In genomic region chr9:33161589-33162132, GRCh38 we compare ENCODE assay signal across 8 cellular contexts. TPM values are rescaled to one million over a fixed set of nuclear protein-coding genes. Genes with fewer than 3 reads are reported as not detected.
DNase-seq lines count a peak whose midpoint lies in the region; ATAC-seq and TF ChIP-seq lines count a peak whose summit lies in the region.

No MANE protein-coding gene starts in this region.

- peaks cover 68% of the 10 kb centered on the region for H3K4me1 Mint-ChIP-seq in activated naive CD8-positive, alpha-beta T cell treated with anti-CD3 and anti-CD28 coated beads, Interleukin-2, amount 10 ng/mL, durations not matched to agents 7 days and 5 days
- H3K4me1 Mint-ChIP-seq in mesothelial cell of epicardium, result peaks cover 92% of the 10 kb centered on the region
- H3K4me1 Mint-ChIP-seq in GM23338, result peaks cover 58% of the 10 kb centered on the region

- H3K9me3 ChIP-seq in heart right ventricle, result no peaks in the 10 kb centered on the region
- H3K9me3 ChIP-seq in aorta (ENCODE audit: control insufficient read depth, low read length), result no peaks in the 10 kb centered on the region

- POLR2A ChIA-PET in activated naive CD8-positive, alpha-beta T cell treated with anti-CD3 and anti-CD28 coated beads, Interleukin-2, amount 10 ng/mL, durations not matched to agents 7 days and 5 days (lab: Charles Lee), result interaction anchor here (2.0 kb wide), 1 partner anchor 85 kb away, joined by 5 read pairs; the partner anchor contains the start of gene SMU1

- H3K79me2 ChIP-seq in GM23338 (replicated peaks; ENCODE audit: insufficient read depth), result peaks cover 45% of the 10 kb centered on the region

- H3K27ac ChIP-seq in heart right ventricle, result peak overlapping the region; percentile 92 to 100 (median 100)
- H3K27ac ChIP-seq in aorta (ENCODE audit: low read depth in 1 of 2, low read length in 2 of 2), result peak overlapping the region; percentile 62 to 89
- no peak overlapping the region for H3K27ac ChIP-seq in GM23338 (ENCODE audit: low read depth)

- TF ChIP-seq CTCF in heart right ventricle (IDR thresholded peaks at IDR 0.05), result no peak
- no peak for TF ChIP-seq CTCF in mesothelial cell of epicardium (IDR thresholded peaks at IDR 0.05; ENCODE audit: unreplicated experiment)
- TF ChIP-seq CTCF in GM23338 (conservative IDR thresholded peaks at IDR 0.05; ENCODE audit: low read depth in 2 of 2), result no peak

- peaks cover 5% of the 10 kb centered on the region for H4K20me1 ChIP-seq in GM23338 (replicated peaks; ENCODE audit: insufficient read depth)

- H3F3A ChIP-seq in GM23338 (replicated peaks; ENCODE audit: low read depth), result peaks cover 4% of the 10 kb centered on the region; the same call in 1 of the 2 replicates

- intact Hi-C loops in heart right ventricle (cut with DNase I) (loop anchor here in 1 of 10 donors (10.0 kb wide), 1 partner anchor 57 kb away; no protein-coding TSS in a partner anchor), Right ventricle myocardium inferior (cut with DNase I) (no loop called here), aorta (cut with DNase I) (loop anchor here in 1 of 2 donors (2.0 kb wide), 1 partner anchor 81 kb away; no protein-coding TSS in a partner anchor)

- H3K27me3 ChIP-seq in heart right ventricle (no peaks in the 10 kb centered on the region), aorta (ENCODE audit: control insufficient read depth in 1 of 2, insufficient read depth in 2 of 2, low read length in 1 of 2) (no peaks in the 10 kb centered on the region), GM23338 (ENCODE audit: insufficient read depth) (peaks cover 5% of the 10 kb centered on the region; the same call in 1 of the 2 replicates)

- H3K4me3 ChIP-seq in heart right ventricle, result peak overlapping the region in 6 of 10 donors; percentile 5 to 86 (median 9)
- no peak overlapping the region for H3K4me3 ChIP-seq in aorta (ENCODE audit: low read length in 2 of 2)
- no peak overlapping the region for H3K4me3 ChIP-seq in GM23338

- no peak for ATAC-seq in heart right ventricle
- no peak for ATAC-seq in Right ventricle myocardium inferior
- no peak for ATAC-seq in activated naive CD8-positive, alpha-beta T cell treated with anti-CD3 and anti-CD28 coated beads, Interleukin-2, amount 10 ng/mL, durations not matched to agents 7 days and 5 days (ENCODE audit: low read depth)
- no peak for ATAC-seq in aorta (ENCODE audit: low FRiP score)
- no peak for ATAC-seq in GM23338

- DNase-seq in heart right ventricle, result no peak
- DNase-seq in Right ventricle myocardium inferior (ENCODE audit: missing footprints), result no peak
- DNase-seq in activated naive CD8-positive, alpha-beta T cell treated with anti-CD3 and anti-CD28 coated beads, Interleukin-2, amount 10 ng/mL, durations not matched to agents 7 days and 5 days, result no peak
- no peak for DNase-seq in mesothelial cell of epicardium (ENCODE audit: low spot score in 2 of 2, unreplicated experiment in 2 of 2)
- DNase-seq in aorta, result no peak
- DNase-seq in glomerular visceral epithelial cell (ENCODE audit: extremely low spot score), result no peak
- DNase-seq in HPDE6-E6E7 (ENCODE audit: extremely low spot score), result no peak
- DNase-seq in GM23338 (ENCODE audit: low spot score), result no peak

- H3K4me3 Mint-ChIP-seq in activated naive CD8-positive, alpha-beta T cell treated with anti-CD3 and anti-CD28 coated beads, Interleukin-2, amount 10 ng/mL, durations not matched to agents 7 days and 5 days, result no peak overlapping the region
- H3K4me3 Mint-ChIP-seq in mesothelial cell of epicardium (peak overlapping the region; percentile 40), GM23338 (no peak overlapping the region)

- H2AFZ ChIP-seq in GM23338, result no peak overlapping the region

- no peaks in the 10 kb centered on the region for H3K9me3 Mint-ChIP-seq in activated naive CD8-positive, alpha-beta T cell treated with anti-CD3 and anti-CD28 coated beads, Interleukin-2, amount 10 ng/mL, durations not matched to agents 7 days and 5 days
- H3K9me3 Mint-ChIP-seq in mesothelial cell of epicardium (no peaks in the 10 kb centered on the region), GM23338 (no peaks in the 10 kb centered on the region)

- no peaks in the 10 kb centered on the region for H3K9me2 ChIP-seq in GM23338 (ENCODE audit: insufficient read depth)

- H3K36me3 Mint-ChIP-seq in activated naive CD8-positive, alpha-beta T cell treated with anti-CD3 and anti-CD28 coated beads, Interleukin-2, amount 10 ng/mL, durations not matched to agents 7 days and 5 days, result peaks cover 4% of the 10 kb centered on the region
- H3K36me3 Mint-ChIP-seq in mesothelial cell of epicardium, result no peaks in the 10 kb centered on the region
- no peaks in the 10 kb centered on the region for H3K36me3 Mint-ChIP-seq in GM23338 (ENCODE audit: low read depth)

- H3K4me1 ChIP-seq in heart right ventricle (peaks cover 50 to 96% (median 89%) of the 10 kb centered on the region in 9 donors), aorta (ENCODE audit: control insufficient read depth in 1 of 2, insufficient read depth in 2 of 2, low read length in 2 of 2) (peaks cover 13 to 34% of the 10 kb centered on the region in 2 donors), GM23338 (ENCODE audit: insufficient read depth) (peaks cover 48% of the 10 kb centered on the region)

- H3K27ac Mint-ChIP-seq in activated naive CD8-positive, alpha-beta T cell treated with anti-CD3 and anti-CD28 coated beads, Interleukin-2, amount 10 ng/mL, durations not matched to agents 7 days and 5 days, result peak overlapping the region; percentile 78
- H3K27ac Mint-ChIP-seq in mesothelial cell of epicardium (peak overlapping the region; percentile 98), GM23338 (no peak overlapping the region)

- H3K27me3 Mint-ChIP-seq in activated naive CD8-positive, alpha-beta T cell treated with anti-CD3 and anti-CD28 coated beads, Interleukin-2, amount 10 ng/mL, durations not matched to agents 7 days and 5 days, result no peaks in the 10 kb centered on the region
- H3K27me3 Mint-ChIP-seq in mesothelial cell of epicardium (ENCODE audit: low read depth), result no peaks in the 10 kb centered on the region
- H3K27me3 Mint-ChIP-seq in GM23338 (ENCODE audit: insufficient read depth, low read depth, poor library complexity), result peaks cover 14% of the 10 kb centered on the region

- H3K4me2 ChIP-seq in GM23338, result no peak overlapping the region

- H3K36me3 ChIP-seq in heart right ventricle (no peaks in the 10 kb centered on the region), aorta (ENCODE audit: control insufficient read depth in 1 of 2, insufficient read depth in 2 of 2, low read length in 1 of 2) (no peaks in the 10 kb centered on the region), GM23338 (ENCODE audit: insufficient read depth) (no peaks in the 10 kb centered on the region)

- 8 to 25% methylated on average over 1 of the region's 1 CpG for WGBS in heart right ventricle, 2 donors
- WGBS in aorta, 2 donors, result 21 to 43% methylated on average over 1 of the region's 1 CpG

RNA-seq across cellular contexts. Expression of gene B4GALT1, which starts 5.5 kb away (rescaled TPM):
- total RNA-seq in heart right ventricle (100 to 1,000 TPM in 1 of 10 donors, 10 to 100 TPM in 9; 30.0 to 117 (median 43.1) TPM), Right ventricle myocardium inferior (43.6 TPM), mesothelial cell of epicardium (78.3 to 81.4 TPM (median 78.9 TPM) in 3 replicates), aorta (10 to 100 TPM; 74.5 to 95.6 TPM)
- polyA plus RNA-seq in heart right ventricle (10 to 100 TPM; 14.8 to 29.0 TPM), aorta (10 to 100 TPM; 15.2 to 36.0 TPM), GM23338 (2016; fragmentation: Nextera tagmentation; extraction: Ambion mirVana) (6.3 and 7.0 TPM in 2 replicates)
- 10 to 100 TPM; 34.6 to 35.7 TPM for total RNA-seq in activated naive CD8-positive, alpha-beta T cell treated with anti-CD3 and anti-CD28 coated beads, Interleukin-2, amount 10 ng/mL, durations not matched to agents 7 days and 5 days
- total RNA-seq in GM23338 (2014; rRNA removed; shearing (Covaris generic)), result 14.7 and 15.8 TPM in 2 replicates

Comparison
In these comparisons a context has a peak if more than half of its experiments do, and no peak if none do; other contexts are left out.
1. H3K4me3 ChIP-seq: peak in heart right ventricle (6 of 10); none in aorta (0 of 2) and GM23338 (single experiment).